In the genomic region with DNA sequence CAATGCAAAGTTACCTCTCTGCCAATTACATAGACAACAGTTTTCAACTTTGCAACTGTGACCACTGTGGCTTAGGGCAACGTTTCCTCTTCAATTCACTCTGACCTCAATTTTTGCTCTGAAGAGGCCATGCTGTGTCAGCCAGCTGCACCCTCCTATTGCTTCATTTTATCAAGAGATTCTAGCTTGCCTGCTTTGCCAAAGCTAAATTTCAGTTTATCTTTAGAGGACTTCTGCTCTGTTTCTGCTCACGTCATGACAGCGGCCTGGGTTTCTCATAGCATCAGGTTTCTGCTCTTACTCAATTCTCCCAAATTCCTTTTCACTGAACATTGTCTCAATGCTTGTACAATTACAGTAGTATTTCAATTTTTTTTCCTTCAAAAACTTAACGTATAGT, we compare ENCODE assay signal across 13 cellular contexts.
DNase-seq lines count a peak whose midpoint lies in the region; TF ChIP-seq lines count a peak whose summit lies in the region.
"Had no signal": no experiment of that assay in that cellular context is flagged by ENCODE, and none has a peak within 500 bp of the region (broad histone marks: within the 10 kb centered on the region; RNA-seq: fewer than 3 reads in every experiment).

No MANE protein-coding gene starts in this region.

- DNase-seq in amniotic epithelial cell (ENCODE audit: low read depth) = peak; percentile 98
- DNase-seq in right atrium auricular region (ENCODE audit: low spot score) = peak; percentile 70
- DNase-seq in smooth muscle cell (lab: John Stamatoyannopoulos, UW; ENCODE audit: unreplicated experiment) = no peak
- DNase-seq in activated CD4-positive, alpha-beta T cell treated with anti-CD3 and anti-CD28 coated beads for 1 hour = no peak
- DNase-seq in NCI-H187 treated with DMSO at 0.1 percent for 48 hours (lab: John Stamatoyannopoulos, UW) = no peak
- no peak for DNase-seq in activated naive CD4-positive, alpha-beta T cell treated with Interleukin-2 at 50 U/mL for 16 hours
- DNase-seq: activated CD8-positive, alpha-beta T cell treated with anti-CD3 and anti-CD28 coated beads for 36 hours; activated naive CD8-positive, alpha-beta T cell treated with anti-CD3 and anti-CD28 coated beads for 36 hours; MM.1S; NCI-H526; T-cell; thyroid gland had no signal

- H3K9me2 ChIP-seq in Loucy (replicated peaks; ENCODE audit: low read depth, low read length) = no peaks in the 10 kb centered on the region

- no peak overlapping the region for H3K4me3 ChIP-seq in Loucy (ENCODE audit: low read length, poor library complexity, severe bottlenecking)
- no peak overlapping the region for H3K4me3 ChIP-seq in right atrium auricular region
- no peak overlapping the region for H3K4me3 ChIP-seq in smooth muscle cell
- H3K4me3 ChIP-seq: thyroid gland had no signal

- H3K9ac ChIP-seq in Loucy (ENCODE audit: low read depth, low read length, poor library complexity, severe bottlenecking) (no peak overlapping the region), smooth muscle cell (ENCODE audit: low read depth) (no peak overlapping the region)

- H3K27me3 ChIP-seq in Loucy (ENCODE audit: insufficient read depth, low read length, poor library complexity, severe bottlenecking) (no peaks in the 10 kb centered on the region), right atrium auricular region (no peaks in the 10 kb centered on the region), smooth muscle cell (ENCODE audit: low read depth) (no peaks in the 10 kb centered on the region)
- H3K27me3 ChIP-seq: thyroid gland had no signal

- 11% methylated on average over 4 of the region's 4 CpGs for WGBS in smooth muscle cell (ENCODE audit: low lambda C conversion rate)

- H3K4me1 ChIP-seq in Loucy (ENCODE audit: insufficient read depth, low read length, poor library complexity, severe bottlenecking) (peaks cover 7% of the 10 kb centered on the region), right atrium auricular region (no peaks in the 10 kb centered on the region), smooth muscle cell (ENCODE audit: low read depth) (peaks cover 3% of the 10 kb centered on the region)
- H3K4me1 ChIP-seq: thyroid gland had no signal

- no peaks in the 10 kb centered on the region for H3F3A ChIP-seq in Loucy (ENCODE audit: low read depth)
- no peaks in the 10 kb centered on the region for H3F3A ChIP-seq in smooth muscle cell (ENCODE audit: low read depth)

- H2AFZ ChIP-seq in Loucy (ENCODE audit: low read length) = peak overlapping the region; percentile 74; the same call in 1 of the 2 replicates
- peak overlapping the region; percentile 36 for H2AFZ ChIP-seq in smooth muscle cell (ENCODE audit: low read depth)

- H3K36me3 ChIP-seq in Loucy (ENCODE audit: insufficient read depth, low read length) = no peaks in the 10 kb centered on the region
- no peaks in the 10 kb centered on the region for H3K36me3 ChIP-seq in right atrium auricular region
- H3K36me3 ChIP-seq in smooth muscle cell (ENCODE audit: low read depth) = no peaks in the 10 kb centered on the region
- H3K36me3 ChIP-seq: thyroid gland had no signal

- no peak overlapping the region for H3K27ac ChIP-seq in right atrium auricular region
- H3K27ac ChIP-seq in smooth muscle cell (ENCODE audit: low read depth) = peak overlapping the region; percentile 60
- H3K27ac ChIP-seq: thyroid gland had no signal

- TF ChIP-seq CTCF in Loucy (conservative IDR thresholded peaks at IDR 0.05; ENCODE audit: low read length) (no peak), right atrium auricular region (IDR thresholded peaks at IDR 0.05) (no peak), smooth muscle cell (IDR thresholded peaks at IDR 0.05; ENCODE audit: borderline replicate concordance, insufficient read depth, poor library complexity, severe bottlenecking) (no peak)

- H3K79me2 ChIP-seq in Loucy (ENCODE audit: insufficient read depth, low read length) (no peaks in the 10 kb centered on the region), smooth muscle cell (ENCODE audit: low read depth) (no peaks in the 10 kb centered on the region)

- H4K20me1 ChIP-seq in Loucy (ENCODE audit: insufficient read depth, low read length, poor library complexity, severe bottlenecking) = no peaks in the 10 kb centered on the region
- H4K20me1 ChIP-seq in smooth muscle cell (ENCODE audit: low read depth) = no peaks in the 10 kb centered on the region

- H3K4me2 ChIP-seq in Loucy (ENCODE audit: low read depth, low read length, poor library complexity, severe bottlenecking) = peak overlapping the region; percentile 22
- peak overlapping the region; percentile 14 for H3K4me2 ChIP-seq in smooth muscle cell

- no peaks in the 10 kb centered on the region for H3K9me3 ChIP-seq in Loucy (ENCODE audit: insufficient read depth, low read depth, low read length)
- H3K9me3 ChIP-seq in right atrium auricular region = no peaks in the 10 kb centered on the region
- H3K9me3 ChIP-seq in smooth muscle cell (replicated peaks; ENCODE audit: low read depth) = no peaks in the 10 kb centered on the region
- H3K9me3 ChIP-seq: thyroid gland had no signal

Comparison
In these comparisons a context has a peak if more than half of its experiments do, and no peak if none do; other contexts are left out.
1. DNase-seq: peak in amniotic epithelial cell (single experiment) and right atrium auricular region (single experiment); none in smooth muscle cell (single experiment), activated CD4-positive, alpha-beta T cell treated with anti-CD3 and anti-CD28 coated beads for 1 hour (single experiment), NCI-H187 treated with DMSO at 0.1 percent for 48 hours (single experiment) and activated naive CD4-positive, alpha-beta T cell treated with Interleukin-2 at 50 U/mL for 16 hours (single experiment).